In the genomic region with DNA sequence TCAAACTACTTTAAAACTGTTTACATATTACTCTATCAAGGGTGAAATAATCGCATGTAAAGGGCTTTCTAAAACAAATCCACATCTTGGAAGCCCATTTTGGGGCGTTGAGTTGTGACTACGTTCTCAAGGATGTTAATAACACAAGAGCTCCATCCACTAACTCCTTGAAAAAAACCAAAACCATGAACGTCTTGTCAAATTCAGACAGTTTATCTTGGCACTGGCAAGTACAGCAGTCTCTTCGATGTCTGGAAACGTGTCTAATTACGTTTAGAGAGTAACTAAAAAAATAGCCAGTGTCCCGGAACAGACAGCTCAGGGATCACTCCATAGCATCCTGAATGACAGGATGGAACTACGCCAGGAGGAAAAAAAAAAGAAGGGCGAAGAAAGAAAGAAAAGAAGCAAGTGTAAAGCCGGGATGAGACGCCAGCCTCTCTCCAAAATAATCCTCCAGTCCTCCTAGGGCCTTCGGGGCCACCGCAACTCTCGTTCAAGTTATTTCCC, we compare ENCODE assay signal across 8 cellular contexts. TPM values are rescaled to one million over a fixed set of nuclear protein-coding genes. Genes with fewer than 3 reads are reported as not detected.
A peak's percentile ranks its signal among the peaks of the same experiment; 100 is the strongest.
DNase-seq lines count a peak whose midpoint lies in the region; ATAC-seq and TF ChIP-seq lines count a peak whose summit lies in the region.

No MANE protein-coding gene starts in this region.

- H3K4me3 ChIP-seq in WERI-Rb-1 (ENCODE audit: low read depth, low read length) (peak overlapping the region; percentile 79), skeletal muscle tissue (ENCODE audit: low read length in 3 of 3) (peak overlapping the region; percentile 73 to 81 (median 76))

- no peaks in the 10 kb centered on the region for H3K36me3 Mint-ChIP-seq in glutamatergic neuron (ENCODE audit: unreplicated experiment)

- H3K4me1 ChIP-seq in skeletal muscle tissue (ENCODE audit: control insufficient read depth in 3 of 3, insufficient read depth in 3 of 3, low read length in 3 of 3) = peaks cover 11 to 14% (median 13%) of the 10 kb centered on the region in 3 donors

- H3K27ac ChIP-seq in WERI-Rb-1 (no peak overlapping the region), skeletal muscle tissue (ENCODE audit: low read depth, low read length) (peak overlapping the region; percentile 68)

- H3K27me3 ChIP-seq in WERI-Rb-1 (ENCODE audit: insufficient read depth, low read depth, severe bottlenecking) = peaks cover 3% of the 10 kb centered on the region
- no peaks in the 10 kb centered on the region for H3K27me3 ChIP-seq in skeletal muscle tissue (ENCODE audit: control insufficient read depth in 3 of 3, insufficient read depth in 3 of 3, low read length in 3 of 3)

- H3K9me3 ChIP-seq in WERI-Rb-1 (ENCODE audit: severe bottlenecking) (no peaks in the 10 kb centered on the region), skeletal muscle tissue (ENCODE audit: control insufficient read depth in 3 of 3, low read length in 3 of 3) (no peaks in the 10 kb centered on the region)

- DNase-seq in NCI-H146 treated with DMSO at 0.1 percent for 48 hours (lab: John Stamatoyannopoulos, UW; ENCODE audit: unreplicated experiment) = peak; percentile 12
- DNase-seq in NCI-H146 (lab: John Stamatoyannopoulos, UW) = no peak
- no peak for DNase-seq in WERI-Rb-1
- DNase-seq in glutamatergic neuron = no peak
- no peak for DNase-seq in islet precursor cell
- DNase-seq in germinal center (ENCODE audit: low spot score) = no peak

- peaks cover 3% of the 10 kb centered on the region for H3K27me3 Mint-ChIP-seq in glutamatergic neuron (ENCODE audit: unreplicated experiment)

- TF ChIP-seq CTCF in WERI-Rb-1 (IDR thresholded peaks at IDR 0.05; ENCODE audit: low read depth, low read length) (no peak), glutamatergic neuron (IDR thresholded peaks at IDR 0.05; ENCODE audit: partially characterized antibody, unreplicated experiment) (no peak)

- H3K9ac ChIP-seq in skeletal muscle tissue (ENCODE audit: low read depth in 1 of 3, low read length in 3 of 3) = peak overlapping the region in 2 of 3 donors; percentile 74 to 82

- peaks cover 10% of the 10 kb centered on the region for H3K9me3 Mint-ChIP-seq in glutamatergic neuron (ENCODE audit: unreplicated experiment)

- no peak overlapping the region for H3K27ac Mint-ChIP-seq in glutamatergic neuron (ENCODE audit: unreplicated experiment)

- peak overlapping the region; percentile 97 for H3K4me3 Mint-ChIP-seq in glutamatergic neuron (ENCODE audit: unreplicated experiment)

- peaks cover 6% of the 10 kb centered on the region for H3K4me1 Mint-ChIP-seq in glutamatergic neuron (ENCODE audit: low read depth, unreplicated experiment)

- no peak for ATAC-seq in GM21717 (IDR thresholded peaks at IDR 0.05; ENCODE audit: unreplicated experiment)

- H3K36me3 ChIP-seq in WERI-Rb-1 = peaks cover 3% of the 10 kb centered on the region; the same call in 1 of the 2 replicates
- no peaks in the 10 kb centered on the region for H3K36me3 ChIP-seq in skeletal muscle tissue (ENCODE audit: control insufficient read depth in 3 of 3, insufficient read depth in 3 of 3, low read length in 3 of 3)

RNA-seq across cellular contexts. Expression of a gene that starts 1.0 kb away (rescaled TPM):
- total RNA-seq in glutamatergic neuron (ENCODE audit: unreplicated experiment) (5.3 TPM), skeletal muscle tissue (15.1 TPM)

RNA-seq across cellular contexts. Expression of a gene that starts 52.0 kb away (rescaled TPM):
- total RNA-seq in glutamatergic neuron (ENCODE audit: unreplicated experiment) (62.3 TPM), skeletal muscle tissue (27.1 TPM)
